ENCODE assay signal across 24 cellular contexts in the genomic region with DNA sequence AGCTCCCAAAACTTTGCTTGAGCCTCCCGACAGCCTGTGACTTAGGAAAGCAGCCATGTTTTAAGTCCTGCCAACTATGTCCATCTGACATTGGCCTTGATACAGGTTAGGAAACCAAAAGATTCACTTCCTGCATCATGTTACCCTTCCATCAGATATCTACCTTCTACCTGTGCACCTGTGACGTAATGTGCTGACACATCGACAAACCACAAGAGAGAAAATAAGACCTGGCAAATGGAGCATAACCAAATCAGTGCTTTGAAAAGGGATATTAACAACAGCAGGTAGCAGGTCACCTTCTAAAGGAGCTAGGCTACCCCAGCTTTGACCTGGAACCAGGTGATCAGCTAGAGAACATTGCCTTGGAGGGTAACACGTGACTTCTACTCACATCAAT. TPM values are rescaled to one million over a fixed set of nuclear protein-coding genes. Genes with fewer than 3 reads are reported as not detected.
"Had no signal": no experiment of that assay in that cellular context is flagged by ENCODE, and none has a peak within 500 bp of the region (broad histone marks: within the 10 kb centered on the region; RNA-seq: fewer than 3 reads in every experiment).

No MANE protein-coding gene starts in this region.

- DNase-seq: effector memory CD4-positive, alpha-beta T cell; esophagus squamous epithelium; foreskin fibroblast; glutamatergic neuron; kidney; left colon; left ventricle myocardium superior; mesendoderm; naive B cell; occipital lobe; psoas muscle; sigmoid colon; stimulated activated CD4-positive, alpha-beta T cell treated with anti-CD3 and anti-CD28 coated beads, Interleukin-2, amount 100 ng/mL, for 24 hours; stimulated activated CD4-positive, alpha-beta T cell treated with anti-CD3 and anti-CD28 coated beads, Interleukin-4, amount 100 ng/mL, for 4 hours; stimulated activated naive B cell treated with anti-CD40 and anti-IgM and Interleukin-4, amounts not matched to agents 10 μg/mL and 1 μg/mL and 100 μg/mL, for 72 hours; stimulated activated naive CD8-positive, alpha-beta T cell treated with anti-CD3 and anti-CD28 coated beads, Interleukin-15, amount 100 ng/mL, for 72 hours; testis; upper lobe of right lung had no signal

- H3K4me1 ChIP-seq: esophagus squamous epithelium, gastroesophageal sphincter, psoas muscle, sigmoid colon, testis, tibial nerve, upper lobe of right lung, vagina had no signal

- H3K9me3 ChIP-seq: sigmoid colon, testis, upper lobe of right lung, vagina had no signal

- ATAC-seq: gastroesophageal sphincter; left colon; left ventricle myocardium superior; psoas muscle; stimulated activated naive B cell treated with anti-CD40 and anti-IgM and Interleukin-4, amounts not matched to agents 10 μg/mL and 1 μg/mL and 100 μg/mL, for 72 hours; stimulated activated naive CD8-positive, alpha-beta T cell treated with anti-CD3 and anti-CD28 coated beads, Interleukin-15, amount 100 ng/mL, for 72 hours; upper lobe of right lung had no signal

- H3K4me3 ChIP-seq: esophagus squamous epithelium, gastroesophageal sphincter, lung, psoas muscle, sigmoid colon, skin epidermis, testis, tibial nerve, upper lobe of right lung, vagina had no signal

- H3K27ac ChIP-seq: esophagus squamous epithelium, gastroesophageal sphincter, psoas muscle, sigmoid colon, skin epidermis, testis, tibial nerve, upper lobe of right lung, vagina had no signal

- H3K27me3 ChIP-seq: gastroesophageal sphincter, sigmoid colon, testis, tibial nerve, upper lobe of right lung, vagina had no signal

- H3K36me3 ChIP-seq: esophagus squamous epithelium, gastroesophageal sphincter, sigmoid colon, tibial nerve, upper lobe of right lung, vagina had no signal

- FAIRE-seq: endometrium, kidney had no signal

RNA-seq across cellular contexts. Expression of gene PRR15, which starts 14.8 kb away (rescaled TPM):
- total RNA-seq: occipital lobe, vagina had no signal
